ENCODE assay signal across 14 cellular contexts in the genomic region with DNA sequence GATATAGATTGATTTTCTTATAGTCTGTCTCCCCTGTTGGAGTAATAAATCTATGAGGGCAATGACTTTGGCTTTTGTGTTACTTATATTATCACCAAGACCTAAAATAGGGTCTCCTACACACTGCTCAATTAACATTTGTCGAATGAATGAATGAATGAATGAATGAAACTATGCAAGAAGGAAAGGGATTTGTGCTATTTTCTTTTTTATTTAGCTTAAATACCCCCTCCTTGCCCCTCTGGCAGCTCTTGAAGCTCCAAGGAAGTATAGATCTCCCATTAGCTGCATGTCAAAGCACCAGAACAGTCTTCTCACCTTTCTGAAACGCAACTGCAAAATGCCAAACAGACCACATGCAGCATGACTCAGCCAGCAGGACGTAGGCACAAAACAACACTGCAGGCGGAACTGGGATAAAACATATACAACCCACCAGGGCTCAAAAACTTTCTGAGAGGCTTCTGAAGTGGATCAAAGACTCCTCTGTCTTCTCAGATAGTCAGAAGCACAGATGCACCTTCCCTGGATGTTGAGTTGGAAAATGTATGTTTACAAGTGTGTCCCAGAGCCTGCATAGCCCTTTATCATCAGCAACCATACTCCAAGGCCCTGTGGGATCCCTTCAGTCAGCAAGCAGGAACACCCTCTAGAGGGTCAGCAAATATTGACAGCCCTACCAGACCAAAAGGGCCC.
A peak's percentile ranks its signal among the peaks of the same experiment; 100 is the strongest.
DNase-seq lines count a peak whose midpoint lies in the region; ATAC-seq, FAIRE-seq and TF ChIP-seq lines count a peak whose summit lies in the region.
"Had no signal": no experiment of that assay in that cellular context is flagged by ENCODE, and none has a peak within 500 bp of the region (broad histone marks: within the 10 kb centered on the region; RNA-seq: fewer than 3 reads in every experiment).

No MANE protein-coding gene starts in this region.

- H3K4me1 Mint-ChIP-seq in astrocyte (ENCODE audit: low read depth, unreplicated experiment): peaks cover 26% of the 10 kb centered on the region
- peaks cover 6% of the 10 kb centered on the region for H3K4me1 Mint-ChIP-seq in activated T-helper 2 cell treated with anti-CD3 and anti-CD28 coated beads, Interferon-gamma antibody, Interleukin-2, Interleukin-4, amounts not matched to agents 10 μg/mL and 5 μg/mL and 100 μg/mL, durations not matched to agents 14 hours and 24 hours and 36 hours (ENCODE audit: low read depth)
- H3K4me1 Mint-ChIP-seq: activated naive CD8-positive, alpha-beta T cell treated with anti-CD3 and anti-CD28 coated beads, Interleukin-2, amount 10 ng/mL, durations not matched to agents 7 days and 5 days had no signal

- intact Hi-C loops in activated T-helper 2 cell treated with anti-CD3 and anti-CD28 coated beads, Interferon-gamma antibody, Interleukin-2, Interleukin-4, amounts not matched to agents 10 μg/mL and 5 μg/mL and 100 μg/mL, durations not matched to agents 14 hours and 24 hours and 36 hours (cut with micrococcal nuclease): no loop called here

- peaks cover 2% of the 10 kb centered on the region for H3K4me1 ChIP-seq in Loucy (ENCODE audit: insufficient read depth, low read length, poor library complexity, severe bottlenecking)
- peaks cover 10% of the 10 kb centered on the region for H3K4me1 ChIP-seq in astrocyte (ENCODE audit: insufficient read depth, low read length)
- H3K4me1 ChIP-seq in mesenchymal stem cell (ENCODE audit: control insufficient read depth, insufficient read depth, low read depth, low read length): peaks cover 2% of the 10 kb centered on the region
- H3K4me1 ChIP-seq: colonic mucosa had no signal

- H3K4me2 ChIP-seq in Loucy (ENCODE audit: low read depth, low read length, poor library complexity, severe bottlenecking): peak overlapping the region; percentile 0
- peak overlapping the region; percentile 35 for H3K4me2 ChIP-seq in astrocyte (ENCODE audit: low read length)
- H3K4me2 ChIP-seq in mesenchymal stem cell (ENCODE audit: low read length, poor library complexity, severe bottlenecking): no peak overlapping the region

- H2BK12ac ChIP-seq in mesenchymal stem cell (ENCODE audit: low read length in 2 of 2): no peak overlapping the region

- H3K36me3 Mint-ChIP-seq in astrocyte (ENCODE audit: low read depth, unreplicated experiment): no peaks in the 10 kb centered on the region
- no peaks in the 10 kb centered on the region for H3K36me3 Mint-ChIP-seq in activated T-helper 2 cell treated with anti-CD3 and anti-CD28 coated beads, Interferon-gamma antibody, Interleukin-2, Interleukin-4, amounts not matched to agents 10 μg/mL and 5 μg/mL and 100 μg/mL, durations not matched to agents 14 hours and 24 hours and 36 hours (ENCODE audit: low read depth)
- H3K36me3 Mint-ChIP-seq: activated naive CD8-positive, alpha-beta T cell treated with anti-CD3 and anti-CD28 coated beads, Interleukin-2, amount 10 ng/mL, durations not matched to agents 7 days and 5 days had no signal

- no peaks in the 10 kb centered on the region for H3K79me1 ChIP-seq in mesenchymal stem cell (replicated peaks; ENCODE audit: low read length, poor library complexity, severe bottlenecking)

- H2BK15ac ChIP-seq in mesenchymal stem cell (ENCODE audit: low read depth, poor library complexity, severe bottlenecking): no peak overlapping the region

- no peak overlapping the region for H3K9ac ChIP-seq in Loucy (ENCODE audit: low read depth, low read length, poor library complexity, severe bottlenecking)
- H3K9ac ChIP-seq in astrocyte (ENCODE audit: low read length): no peak overlapping the region
- no peak overlapping the region for H3K9ac ChIP-seq in mesenchymal stem cell (ENCODE audit: low read length)

- H2AFZ ChIP-seq in Loucy (ENCODE audit: low read length): 0 out of 2 replicates have a peak overlapping the region, but pooled peaks have one; percentile 24
- H2AFZ ChIP-seq in astrocyte (ENCODE audit: low read depth, low read length): peak overlapping the region; percentile 13
- H2AFZ ChIP-seq in mesenchymal stem cell (ENCODE audit: low read depth, low read length): no peak overlapping the region

- no peak overlapping the region for H3K27ac ChIP-seq in astrocyte (ENCODE audit: low read depth, low read length)
- no peak overlapping the region for H3K27ac ChIP-seq in mesenchymal stem cell (ENCODE audit: low read length, poor library complexity, severe bottlenecking)
- H3K27ac ChIP-seq: colonic mucosa, VCaP had no signal

- H2BK5ac ChIP-seq in mesenchymal stem cell (ENCODE audit: low read depth, low read length, poor library complexity, severe bottlenecking): no peak overlapping the region

- no peak overlapping the region for H4K91ac ChIP-seq in mesenchymal stem cell (ENCODE audit: low read length)

- no peak overlapping the region for H3K4me3 ChIP-seq in GM12864 (ENCODE audit: low read depth, low read length)
- no peak overlapping the region for H3K4me3 ChIP-seq in Loucy (ENCODE audit: low read length, poor library complexity, severe bottlenecking)
- H3K4me3 ChIP-seq in astrocyte (ENCODE audit: insufficient read depth, low read depth, low read length): no peak overlapping the region
- H3K4me3 ChIP-seq in mesenchymal stem cell (ENCODE audit: insufficient read depth in 1 of 2, low read depth in 1 of 2, low read length in 2 of 2): no peak overlapping the region
- H3K4me3 ChIP-seq: colonic mucosa had no signal

- no peaks in the 10 kb centered on the region for H3K9me2 ChIP-seq in Loucy (replicated peaks; ENCODE audit: low read depth, low read length)

- H3K18ac ChIP-seq in mesenchymal stem cell (ENCODE audit: low read depth in 1 of 2, low read length in 2 of 2): no peak overlapping the region

- no peak overlapping the region for H4K8ac ChIP-seq in mesenchymal stem cell (ENCODE audit: low read length)

- no peak overlapping the region for H3K4me3 Mint-ChIP-seq in astrocyte (ENCODE audit: unreplicated experiment)
- H3K4me3 Mint-ChIP-seq in activated T-helper 2 cell treated with anti-CD3 and anti-CD28 coated beads, Interferon-gamma antibody, Interleukin-2, Interleukin-4, amounts not matched to agents 10 μg/mL and 5 μg/mL and 100 μg/mL, durations not matched to agents 14 hours and 24 hours and 36 hours (ENCODE audit: low read depth): no peak overlapping the region
- H3K4me3 Mint-ChIP-seq: activated naive CD8-positive, alpha-beta T cell treated with anti-CD3 and anti-CD28 coated beads, Interleukin-2, amount 10 ng/mL, durations not matched to agents 7 days and 5 days; CD4-positive, alpha-beta T cell had no signal

- H3K79me2 ChIP-seq in Loucy (ENCODE audit: insufficient read depth, low read length) (no peaks in the 10 kb centered on the region), astrocyte (ENCODE audit: insufficient read depth, low read length) (no peaks in the 10 kb centered on the region)

- no peaks in the 10 kb centered on the region for H3K36me3 ChIP-seq in Loucy (ENCODE audit: insufficient read depth, low read length)
- H3K36me3 ChIP-seq in astrocyte (ENCODE audit: insufficient read depth, low read length): no peaks in the 10 kb centered on the region
- H3K36me3 ChIP-seq in mesenchymal stem cell (ENCODE audit: control insufficient read depth in 1 of 2, insufficient read depth in 2 of 2, low read depth in 1 of 2, low read length in 2 of 2): no peaks in the 10 kb centered on the region
- H3K36me3 ChIP-seq: colonic mucosa had no signal

- no peaks in the 10 kb centered on the region for H3F3A ChIP-seq in Loucy (ENCODE audit: low read depth)

- no peak for DNase-seq in GM12864 (ENCODE audit: low read depth)
- DNase-seq in astrocyte (ENCODE audit: low read depth): peak; percentile 46
- peak; percentile 37 for DNase-seq in mesenchymal stem cell
- no peak for DNase-seq in activated T-helper 2 cell treated with anti-CD3 and anti-CD28 coated beads, Interferon-gamma antibody, Interleukin-2, Interleukin-4, amounts not matched to agents 10 μg/mL and 5 μg/mL and 100 μg/mL, durations not matched to agents 14 hours and 24 hours and 36 hours (ENCODE audit: low spot score)
- DNase-seq in SIG-M5 treated with dmso at 0.1 percent for 504 hours (lab: John Stamatoyannopoulos, UW; ENCODE audit: unreplicated experiment): no peak
- DNase-seq in D341Med (ENCODE audit: low spot score): no peak
- DNase-seq: activated naive CD8-positive, alpha-beta T cell treated with anti-CD3 and anti-CD28 coated beads, Interleukin-2, amount 10 ng/mL, durations not matched to agents 7 days and 5 days; CD4-positive, alpha-beta T cell; colonic mucosa; SHP77 treated with DMSO at 0.1 percent for 48 hours; substantia nigra had no signal

- H3K9me3 Mint-ChIP-seq in astrocyte (ENCODE audit: unreplicated experiment): no peaks in the 10 kb centered on the region
- no peaks in the 10 kb centered on the region for H3K9me3 Mint-ChIP-seq in activated T-helper 2 cell treated with anti-CD3 and anti-CD28 coated beads, Interferon-gamma antibody, Interleukin-2, Interleukin-4, amounts not matched to agents 10 μg/mL and 5 μg/mL and 100 μg/mL, durations not matched to agents 14 hours and 24 hours and 36 hours
- H3K9me3 Mint-ChIP-seq: activated naive CD8-positive, alpha-beta T cell treated with anti-CD3 and anti-CD28 coated beads, Interleukin-2, amount 10 ng/mL, durations not matched to agents 7 days and 5 days; CD4-positive, alpha-beta T cell had no signal

- H2AK5ac ChIP-seq in mesenchymal stem cell (ENCODE audit: low read length, severe bottlenecking): no peak overlapping the region

- no peak for ATAC-seq in GM21723 (IDR thresholded peaks at IDR 0.05; ENCODE audit: unreplicated experiment)

- no peak overlapping the region for H3K23ac ChIP-seq in mesenchymal stem cell (ENCODE audit: low read length in 2 of 2)

- peak; percentile 2 for TF ChIP-seq CTCF in GM12864 (IDR thresholded peaks at IDR 0.05; ENCODE audit: low read depth, low read length, missing control alignments)
- no peak for TF ChIP-seq CTCF in Loucy (conservative IDR thresholded peaks at IDR 0.05; ENCODE audit: low read length)
- TF ChIP-seq CTCF in astrocyte (IDR thresholded peaks at IDR 0.05; ENCODE audit: insufficient read depth, low read depth, low read length): no peak

- H3K4ac ChIP-seq in mesenchymal stem cell (ENCODE audit: low read depth in 1 of 2, low read length in 2 of 2): no peak overlapping the region

- FAIRE-seq in astrocyte (lab: Jason Lieb, UNC): no peak

- H3K27me3 Mint-ChIP-seq in astrocyte (ENCODE audit: low read depth, unreplicated experiment): no peaks in the 10 kb centered on the region
- no peaks in the 10 kb centered on the region for H3K27me3 Mint-ChIP-seq in activated T-helper 2 cell treated with anti-CD3 and anti-CD28 coated beads, Interferon-gamma antibody, Interleukin-2, Interleukin-4, amounts not matched to agents 10 μg/mL and 5 μg/mL and 100 μg/mL, durations not matched to agents 14 hours and 24 hours and 36 hours (ENCODE audit: low read depth)
- H3K27me3 Mint-ChIP-seq: activated naive CD8-positive, alpha-beta T cell treated with anti-CD3 and anti-CD28 coated beads, Interleukin-2, amount 10 ng/mL, durations not matched to agents 7 days and 5 days had no signal

- 0% methylated on average over 2 of the region's 4 CpGs for WGBS in mesenchymal stem cell

- H4K20me1 ChIP-seq in Loucy (ENCODE audit: insufficient read depth, low read length, poor library complexity, severe bottlenecking) (no peaks in the 10 kb centered on the region), astrocyte (ENCODE audit: insufficient read depth, low read length) (no peaks in the 10 kb centered on the region)

- no peaks in the 10 kb centered on the region for H3K9me3 ChIP-seq in Loucy (ENCODE audit: insufficient read depth, low read depth, low read length)
- no peaks in the 10 kb centered on the region for H3K9me3 ChIP-seq in astrocyte (ENCODE audit: insufficient read depth, low read depth, low read length)
- no peaks in the 10 kb centered on the region for H3K9me3 ChIP-seq in mesenchymal stem cell (ENCODE audit: control insufficient read depth, low read length)
- H3K9me3 ChIP-seq: colonic mucosa had no signal

- H3K14ac ChIP-seq in mesenchymal stem cell (ENCODE audit: low read length in 2 of 2): no peak overlapping the region

- H3K27ac Mint-ChIP-seq in astrocyte (ENCODE audit: unreplicated experiment): peak overlapping the region; percentile 56
- no peak overlapping the region for H3K27ac Mint-ChIP-seq in activated T-helper 2 cell treated with anti-CD3 and anti-CD28 coated beads, Interferon-gamma antibody, Interleukin-2, Interleukin-4, amounts not matched to agents 10 μg/mL and 5 μg/mL and 100 μg/mL, durations not matched to agents 14 hours and 24 hours and 36 hours
- H3K27ac Mint-ChIP-seq: activated naive CD8-positive, alpha-beta T cell treated with anti-CD3 and anti-CD28 coated beads, Interleukin-2, amount 10 ng/mL, durations not matched to agents 7 days and 5 days; CD4-positive, alpha-beta T cell had no signal

- H3K27me3 ChIP-seq in Loucy (ENCODE audit: insufficient read depth, low read length, poor library complexity, severe bottlenecking) (no peaks in the 10 kb centered on the region), astrocyte (ENCODE audit: insufficient read depth, low read length) (no peaks in the 10 kb centered on the region), mesenchymal stem cell (ENCODE audit: control insufficient read depth in 1 of 2, insufficient read depth in 1 of 2, low read length in 2 of 2) (peaks cover 0 to 41% of the 10 kb centered on the region in 2 experiments)
- H3K27me3 ChIP-seq: colonic mucosa had no signal

- H2BK120ac ChIP-seq in mesenchymal stem cell (ENCODE audit: low read depth, low read length): no peak overlapping the region

Comparison
In these comparisons a context has a peak if more than half of its experiments do, and no peak if none do; other contexts are left out.
1. DNase-seq: peak in astrocyte (single experiment) and mesenchymal stem cell (single experiment); none in GM12864 (single experiment), activated T-helper 2 cell treated with anti-CD3 and anti-CD28 coated beads, Interferon-gamma antibody, Interleukin-2, Interleukin-4, amounts not matched to agents 10 μg/mL and 5 μg/mL and 100 μg/mL, durations not matched to agents 14 hours and 24 hours and 36 hours (single experiment), SIG-M5 treated with dmso at 0.1 percent for 504 hours (single experiment) and D341Med (single experiment).